ENCODE assay signal across 20 cellular contexts in genomic region chr9:70677336-70677735, GRCh38.
DNase-seq lines count a peak whose midpoint lies in the region; ATAC-seq and TF ChIP-seq lines count a peak whose summit lies in the region.
"Had no signal": no experiment of that assay in that cellular context is flagged by ENCODE, and none has a peak within 500 bp of the region (broad histone marks: within the 10 kb centered on the region; RNA-seq: fewer than 3 reads in every experiment).

No MANE protein-coding gene starts in this region.

- H3K4ac ChIP-seq in IMR-90 (ENCODE audit: low read depth, low read length), result no peak overlapping the region

- H3K27me3 Mint-ChIP-seq in stimulated activated memory B cell treated with anti-CD40 and anti-IgM and Interleukin-4, amounts not matched to agents 10 μg/mL and 1 μg/mL and 100 μg/mL, for 72 hours, result no peaks in the 10 kb centered on the region

- intact Hi-C loops in IMR-90 (cut with micrococcal nuclease), result no loop called here

- H3K9me2 ChIP-seq in hepatocyte (replicated peaks; ENCODE audit: insufficient read depth), result no peaks in the 10 kb centered on the region

- no peak for TF ChIP-seq POLR2A in IMR-90 (IDR thresholded peaks at IDR 0.05; ENCODE audit: low read depth, low read length)
- no peak for TF ChIP-seq POLR2A in erythroblast (IDR thresholded peaks at IDR 0.05; ENCODE audit: low read length)

- no peaks in the 10 kb centered on the region for H3K4me1 ChIP-seq in IMR-90 (ENCODE audit: control insufficient read depth, insufficient read depth, low read length)
- H3K4me1 ChIP-seq in hepatocyte (ENCODE audit: insufficient read depth), result no peaks in the 10 kb centered on the region
- H3K4me1 ChIP-seq: SJCRH30 had no signal

- no peak overlapping the region for H2BK5ac ChIP-seq in IMR-90 (ENCODE audit: low read depth, low read length, poor library complexity, severe bottlenecking)

- H3K4me3 Mint-ChIP-seq in stimulated activated memory B cell treated with anti-CD40 and anti-IgM and Interleukin-4, amounts not matched to agents 10 μg/mL and 1 μg/mL and 100 μg/mL, for 72 hours, result no peak overlapping the region
- H3K4me3 Mint-ChIP-seq: CD8-positive, alpha-beta T cell; GM23338 had no signal

- no peak overlapping the region for H3K4me3 ChIP-seq in IMR-90 (ENCODE audit: insufficient read depth, low read depth, low read length)
- no peak overlapping the region for H3K4me3 ChIP-seq in cardiac fibroblast (replicated peaks in 1 of 2; ENCODE audit: low read depth in 2 of 2, low read length in 2 of 2)
- no peak overlapping the region for H3K4me3 ChIP-seq in hepatocyte
- H3K4me3 ChIP-seq: GM23338, HAP-1, SJCRH30 had no signal

- no peak overlapping the region for H4K91ac ChIP-seq in IMR-90 (ENCODE audit: insufficient read depth, low read depth, low read length)

- H2BK15ac ChIP-seq in IMR-90 (ENCODE audit: low read depth, low read length), result no peak overlapping the region

- DNase-seq in IMR-90, result peak; percentile 3
- DNase-seq in cardiac fibroblast (ENCODE audit: low read depth in 2 of 2), result peak; percentile 9 to 40
- peak; percentile 5 for DNase-seq in hepatocyte (ENCODE audit: low spot score)
- DNase-seq in NCI-H1105 (lab: John Stamatoyannopoulos, UW), result no peak
- DNase-seq in mucosa of gallbladder (ENCODE audit: low spot score), result no peak
- DNase-seq in erythroblast (lab: John Stamatoyannopoulos, UW), result no peak
- DNase-seq in dermis blood vessel endothelial cell, result no peak
- DNase-seq: AML-193; CD8-positive, alpha-beta T cell; DND-41; NCI-H1417; NCI-H187; NCI-H446 treated with DMSO at 0.1 percent for 48 hours; NCI-H526 treated with DMSO at 0.1 percent for 48 hours; OCI-M1; SJCRH30 had no signal

- no peaks in the 10 kb centered on the region for H3K4me1 Mint-ChIP-seq in stimulated activated memory B cell treated with anti-CD40 and anti-IgM and Interleukin-4, amounts not matched to agents 10 μg/mL and 1 μg/mL and 100 μg/mL, for 72 hours
- H3K4me1 Mint-ChIP-seq: GM23338 had no signal

- H4K5ac ChIP-seq in IMR-90 (ENCODE audit: low read depth, low read length), result no peak overlapping the region

- no peak overlapping the region for H2BK20ac ChIP-seq in IMR-90 (ENCODE audit: low read depth, low read length)

- no peak overlapping the region for H3K9ac ChIP-seq in IMR-90 (ENCODE audit: low read depth, low read length)

- CTCF ChIA-PET in IMR-90 (lab: Yijun Ruan, JAX), result interaction anchor here (0.6 to 0.8 kb wide), 4 partner anchors 20 to 854 kb away, joined by 4 to 10 read pairs (median 4); no protein-coding TSS in a partner anchor

- in situ Hi-C loops in IMR-90 (cut with MboI; ENCODE audit: low sequenced_read_pairs), result no loop called here

- H3K4me2 ChIP-seq in IMR-90 (ENCODE audit: low read depth, low read length), result no peak overlapping the region
- no peak overlapping the region for H3K4me2 ChIP-seq in hepatocyte
- H3K4me2 ChIP-seq: GM23338 had no signal

- H4K8ac ChIP-seq in IMR-90 (ENCODE audit: low read depth in 2 of 2, low read length in 2 of 2), result no peak overlapping the region

- H3K9me3 ChIP-seq in IMR-90 (ENCODE audit: control insufficient read depth, insufficient read depth, low read length) (no peaks in the 10 kb centered on the region), hepatocyte (ENCODE audit: low read depth) (no peaks in the 10 kb centered on the region)
- H3K9me3 ChIP-seq: HAP-1, SJCRH30 had no signal

- H2AK9ac ChIP-seq in IMR-90 (replicated peaks; ENCODE audit: low read depth, low read length, poor library complexity), result no peak overlapping the region

- H3K14ac ChIP-seq in IMR-90 (replicated peaks; ENCODE audit: low read depth, low read length), result no peak overlapping the region

- peak; percentile 46; the same call in 1 of the 2 replicates for ATAC-seq in IMR-90 (ENCODE audit: low read depth)
- peak; percentile 37 for ATAC-seq in stimulated activated memory B cell treated with anti-CD40 and anti-IgM and Interleukin-4, amounts not matched to agents 10 μg/mL and 1 μg/mL and 100 μg/mL, for 72 hours
- ATAC-seq: CD8-positive, alpha-beta T cell; GM23338 had no signal

- dilution Hi-C loops in IMR-90 (cut with HindIII; ENCODE audit: low sequenced_read_pairs, unreplicated experiment), result no loop called here

- H3K56ac ChIP-seq in IMR-90 (ENCODE audit: extremely low read depth, insufficient read depth, low read length), result no peak overlapping the region

- no peak overlapping the region for H3K27ac ChIP-seq in IMR-90 (ENCODE audit: insufficient read depth, low read length)
- no peak overlapping the region for H3K27ac ChIP-seq in hepatocyte
- H3K27ac ChIP-seq: HL-60, SJCRH30 had no signal

- H3K9me3 Mint-ChIP-seq in stimulated activated memory B cell treated with anti-CD40 and anti-IgM and Interleukin-4, amounts not matched to agents 10 μg/mL and 1 μg/mL and 100 μg/mL, for 72 hours, result no peaks in the 10 kb centered on the region
- H3K9me3 Mint-ChIP-seq: CD8-positive, alpha-beta T cell; GM23338 had no signal

- no peaks in the 10 kb centered on the region for H3K79me2 ChIP-seq in hepatocyte

- H3K18ac ChIP-seq in IMR-90 (ENCODE audit: low read depth, low read length), result no peak overlapping the region

- H3K23ac ChIP-seq in IMR-90 (ENCODE audit: low read depth, low read length), result no peak overlapping the region

- no peak overlapping the region for H2AK5ac ChIP-seq in IMR-90 (ENCODE audit: low read depth, low read length)

- TF ChIP-seq CTCF in IMR-90 (conservative IDR thresholded peaks at IDR 0.05; ENCODE audit: low read depth, low read length), result no peak
- no peak for TF ChIP-seq CTCF in cardiac fibroblast (IDR thresholded peaks at IDR 0.05; ENCODE audit: low read depth, low read length)
- no peak for TF ChIP-seq CTCF in hepatocyte (IDR thresholded peaks at IDR 0.05; ENCODE audit: poor library complexity)

- WGBS in IMR-90 (ENCODE audit: extremely low coverage in 2 of 2, insufficient read length in 1 of 2), 2 experiments, result 60% methylated on average over 1 of the region's 1 CpG; no CpG with 5 or more reads in 1 of the 2 experiments
- WGBS in hepatocyte (ENCODE audit: low lambda C conversion rate, missing lambda C conversion rate), result 91% methylated on average over 1 of the region's 1 CpG

- no TSS peak for BruUV-seq in IMR-90 (replicated peaks; lab: Mats Ljungman, UMichigan)

- H3K9me1 ChIP-seq in IMR-90 (ENCODE audit: insufficient read depth, low read length), result no peaks in the 10 kb centered on the region

- TF ChIP-seq RAD21 in IMR-90 (IDR thresholded peaks at IDR 0.05; ENCODE audit: low read length), result no peak

- POLR2A ChIA-PET in IMR-90 (lab: Charles Lee; ENCODE audit: unreplicated experiment), result no interaction called here

- no peaks in the 10 kb centered on the region for H3K27me3 ChIP-seq in IMR-90 (ENCODE audit: control insufficient read depth, insufficient read depth, low read length)
- no peaks in the 10 kb centered on the region for H3K27me3 ChIP-seq in hepatocyte

- no peak overlapping the region for H3K27ac Mint-ChIP-seq in stimulated activated memory B cell treated with anti-CD40 and anti-IgM and Interleukin-4, amounts not matched to agents 10 μg/mL and 1 μg/mL and 100 μg/mL, for 72 hours
- H3K27ac Mint-ChIP-seq: CD8-positive, alpha-beta T cell; GM23338 had no signal

- H2BK120ac ChIP-seq in IMR-90 (ENCODE audit: low read depth, low read length), result no peak overlapping the region

- H3K36me3 Mint-ChIP-seq in stimulated activated memory B cell treated with anti-CD40 and anti-IgM and Interleukin-4, amounts not matched to agents 10 μg/mL and 1 μg/mL and 100 μg/mL, for 72 hours, result no peaks in the 10 kb centered on the region
- H3K36me3 Mint-ChIP-seq: CD8-positive, alpha-beta T cell had no signal

- no peaks in the 10 kb centered on the region for H3K79me1 ChIP-seq in IMR-90 (ENCODE audit: low read depth in 1 of 2, low read length in 2 of 2)

- H3K36me3 ChIP-seq in IMR-90 (ENCODE audit: control insufficient read depth, insufficient read depth, low read length) (no peaks in the 10 kb centered on the region), hepatocyte (replicated peaks; ENCODE audit: insufficient read depth, low read depth) (no peaks in the 10 kb centered on the region)
- H3K36me3 ChIP-seq: HAP-1, SJCRH30 had no signal

- H2AFZ ChIP-seq in IMR-90 (replicated peaks; ENCODE audit: low read length, poor library complexity) (no peak overlapping the region), hepatocyte (no peak overlapping the region)
- H2AFZ ChIP-seq: GM23338 had no signal

- H4K20me1 ChIP-seq in IMR-90 (ENCODE audit: insufficient read depth, low read length), result no peaks in the 10 kb centered on the region
- H4K20me1 ChIP-seq in hepatocyte (ENCODE audit: insufficient read depth, poor library complexity, severe bottlenecking), result no peaks in the 10 kb centered on the region

TF ChIP-seq in IMR-90, 13 proteins besides CTCF, POLR2A, EP300 and RAD21 (continues in another document):
- TF ChIP-seq RCOR1 (IDR thresholded peaks at IDR 0.05; ENCODE audit: insufficient replicate concordance, low read length) (no peak), MAZ (IDR thresholded peaks at IDR 0.05; ENCODE audit: borderline replicate concordance, low read depth, low read length) (no peak), BHLHE40 (IDR thresholded peaks at IDR 0.05; ENCODE audit: low read depth, low read length) (no peak), MXI1 (IDR thresholded peaks at IDR 0.05; ENCODE audit: borderline replicate concordance, low read depth, low read length) (no peak), CHD1 (IDR thresholded peaks at IDR 0.05; ENCODE audit: low read depth, low read length) (no peak), MAFK (IDR thresholded peaks at IDR 0.05; ENCODE audit: low read depth, low read length) (no peak), FOS (IDR thresholded peaks at IDR 0.05; ENCODE audit: low read depth, low read length) (no peak), ELK1 (IDR thresholded peaks at IDR 0.05; ENCODE audit: borderline replicate concordance, low read depth, low read length) (no peak), SMC3 (IDR thresholded peaks at IDR 0.05; ENCODE audit: low read depth, low read length) (no peak), USF2 (IDR thresholded peaks at IDR 0.05; ENCODE audit: low read depth, low read length) (no peak)

Comparison
In these comparisons a context has a peak if more than half of its experiments do, and no peak if none do; other contexts are left out.
1. DNase-seq: peak in IMR-90 (single experiment), cardiac fibroblast (2 of 2) and hepatocyte (single experiment); none in NCI-H1105 (single experiment), mucosa of gallbladder (single experiment), erythroblast (0 of 2) and dermis blood vessel endothelial cell (single experiment).